In genomic region chr5:119465640-119466039, GRCh38 we compare ENCODE assay signal across 37 cellular contexts. TPM values are rescaled to one million over a fixed set of nuclear protein-coding genes. Genes with fewer than 3 reads are reported as not detected.
DNase-seq lines count a peak whose midpoint lies in the region; ATAC-seq, FAIRE-seq and TF ChIP-seq lines count a peak whose summit lies in the region.
"Had no signal": no experiment of that assay in that cellular context is flagged by ENCODE, and none has a peak within 500 bp of the region (broad histone marks: within the 10 kb centered on the region; RNA-seq: fewer than 3 reads in every experiment).

No MANE protein-coding gene starts in this region.

- no peaks in the 10 kb centered on the region for H3K27me3 Mint-ChIP-seq in GM23338 (ENCODE audit: insufficient read depth, low read depth, poor library complexity)
- H3K27me3 Mint-ChIP-seq: B cell; CD4-positive, alpha-beta memory T cell; CD4-positive, alpha-beta T cell; CD4-positive, CD25-positive, alpha-beta regulatory T cell; CD8-positive, alpha-beta memory T cell had no signal

- H3K9me3 Mint-ChIP-seq in GM23338: peaks cover 24% of the 10 kb centered on the region

- H3K4me3 ChIP-seq in liver (ENCODE audit: low read depth in 1 of 3, low read length in 3 of 3) (no peak overlapping the region), HepG2 (replicated peaks in 1 of 3; ENCODE audit: insufficient read depth in 1 of 3, low read depth in 2 of 3, low read length in 3 of 3) (no peak overlapping the region), GM23338 (no peak overlapping the region), right lobe of liver (no peak overlapping the region)
- H3K4me3 ChIP-seq: A549; BLaER1; BLaER1 treated with 17β-estradiol and CSF1 and Interleukin-3, amounts not matched to agents 10 nM and 100 nM had no signal

- CTCF ChIA-PET in HepG2 (lab: Yijun Ruan, JAX; ENCODE audit: low intra/inter-chr PET ratio, low total read pairs): no interaction called here

- H2AFZ ChIP-seq in HepG2 (ENCODE audit: low read length): no peak overlapping the region
- no peak overlapping the region for H2AFZ ChIP-seq in GM23338

- no peak for TF ChIP-seq CTCF in liver (IDR thresholded peaks at IDR 0.05; ENCODE audit: low read depth, low read length, missing input control)
- no peak for TF ChIP-seq CTCF in HepG2 (CRISPR knock-in tag; IDR thresholded peaks at IDR 0.05)
- TF ChIP-seq CTCF in GM23338 (conservative IDR thresholded peaks at IDR 0.05; ENCODE audit: low read depth in 2 of 2): no peak
- no peak for TF ChIP-seq CTCF in right lobe of liver (IDR thresholded peaks at IDR 0.05)

- H4K20me1 ChIP-seq in HepG2 (ENCODE audit: insufficient read depth, low read length) (peaks cover 4% of the 10 kb centered on the region; the same call in 1 of the 2 replicates), GM23338 (replicated peaks; ENCODE audit: insufficient read depth) (peaks cover 28% of the 10 kb centered on the region; the same call in 1 of the 2 replicates)

- POLR2A ChIA-PET in HepG2 (lab: Yijun Ruan, JAX): no interaction called here

- no peak overlapping the region for H3K4me3 Mint-ChIP-seq in GM23338
- H3K4me3 Mint-ChIP-seq: B cell; CD14-positive monocyte; CD4-positive, alpha-beta T cell; CD4-positive, CD25-positive, alpha-beta regulatory T cell; CD8-positive, alpha-beta memory T cell; CD8-positive, alpha-beta T cell had no signal

- BruUV-seq in HepG2 (replicated peaks; lab: Mats Ljungman, UMichigan): no TSS peak

- H3K4me2 ChIP-seq in HepG2 (ENCODE audit: low read depth, low read length): no peak overlapping the region
- 0 out of 2 replicates have a peak overlapping the region, but pooled peaks have one; percentile 9 for H3K4me2 ChIP-seq in GM23338
- H3K4me2 ChIP-seq: A549, BLaER1 had no signal

- no peak for TF ChIP-seq RAD21 in liver (IDR thresholded peaks at IDR 0.05)
- TF ChIP-seq RAD21 in HepG2 (CRISPR knock-in tag; IDR thresholded peaks at IDR 0.05): no peak

- peaks cover 67% of the 10 kb centered on the region for H3K36me3 Mint-ChIP-seq in GM23338 (ENCODE audit: low read depth)

- ATAC-seq in HepG2: no peak
- ATAC-seq in GM23338: no peak
- peak; percentile 58 for ATAC-seq in left lobe of liver
- peak in 3 of 4 donors; percentile 23 to 51 (median 50) for ATAC-seq in right lobe of liver
- ATAC-seq: A549; CD8-positive, alpha-beta T cell had no signal

- in situ Hi-C loops in HepG2 (cut with HindIII; ENCODE audit: extremely low pct_ligation_motif_present, low pct_unique_long_range_greater_than_20kb): loop anchor here (25.0 kb wide), 1 partner anchor 272 kb away; no protein-coding TSS in a partner anchor

- H3K4me1 ChIP-seq in liver (ENCODE audit: control insufficient read depth in 4 of 4, insufficient read depth in 4 of 4, low read length in 3 of 4) (peaks cover 2 to 31% (median 7%) of the 10 kb centered on the region in 4 donors), HepG2 (ENCODE audit: insufficient read depth, low read length) (peaks cover 24% of the 10 kb centered on the region), GM23338 (ENCODE audit: insufficient read depth) (peaks cover 36% of the 10 kb centered on the region), right lobe of liver (peaks cover 0 to 30% (median 0%) of the 10 kb centered on the region in 4 donors)
- H3K4me1 ChIP-seq: A549, BE2C, Caco-2 had no signal

- H3K9me3 ChIP-seq in liver (ENCODE audit: control insufficient read depth in 4 of 4, low read length in 3 of 4) (peaks cover 0 to 11% (median 1%) of the 10 kb centered on the region in 4 donors), HepG2 (ENCODE audit: low read length) (peaks cover 10% of the 10 kb centered on the region), right lobe of liver (peaks cover 0 to 8% (median 0%) of the 10 kb centered on the region in 4 donors)
- H3K9me3 ChIP-seq: BE2C had no signal

- H3K9me2 ChIP-seq in GM23338 (ENCODE audit: insufficient read depth): no peaks in the 10 kb centered on the region

- H3K27ac Mint-ChIP-seq in GM23338: no peak overlapping the region
- H3K27ac Mint-ChIP-seq: B cell; CD14-positive monocyte; CD4-positive, alpha-beta memory T cell; CD4-positive, alpha-beta T cell; CD4-positive, CD25-positive, alpha-beta regulatory T cell; CD8-positive, alpha-beta memory T cell; CD8-positive, alpha-beta T cell had no signal

- H3K27ac ChIP-seq in liver (ENCODE audit: low read depth in 1 of 2, low read length in 2 of 2) (no peak overlapping the region), HepG2 (ENCODE audit: extremely low read length, insufficient read depth, low read length) (no peak overlapping the region), GM23338 (ENCODE audit: low read depth) (no peak overlapping the region), right lobe of liver (no peak overlapping the region)
- H3K27ac ChIP-seq: 22Rv1; A549; BLaER1; BLaER1 treated with 17β-estradiol and CSF1 and Interleukin-3, amounts not matched to agents 10 nM and 100 nM; C4-2B had no signal

- TF ChIP-seq EP300 in HepG2 (IDR thresholded peaks at IDR 0.05; ENCODE audit: low read depth in 2 of 2, low read length in 2 of 2): no peak
- no peak for TF ChIP-seq EP300 in HepG2 (CRISPR knock-in tag; IDR thresholded peaks at IDR 0.05; ENCODE audit: borderline replicate concordance)

- H3K36me3 ChIP-seq in liver (ENCODE audit: control insufficient read depth in 4 of 4, insufficient read depth in 3 of 4, low read depth in 1 of 4, low read length in 3 of 4) (peaks cover 0 to 22% (median 3%) of the 10 kb centered on the region in 4 donors), HepG2 (replicated peaks in 1 of 2; ENCODE audit: control insufficient read depth in 1 of 2, insufficient read depth in 2 of 2, low read length in 2 of 2) (peaks cover 1 to 15% of the 10 kb centered on the region in 2 experiments; a peak in 2 of 5 replicates), GM23338 (ENCODE audit: insufficient read depth) (peaks cover 5% of the 10 kb centered on the region; the same call in 1 of the 2 replicates), right lobe of liver (peaks cover 0 to 5% (median under 1%) of the 10 kb centered on the region in 4 donors)
- H3K36me3 ChIP-seq: BE2C had no signal

- intact Hi-C loops in HepG2 (cut with micrococcal nuclease; ENCODE audit: unreplicated experiment): no loop called here
- intact Hi-C loops in right lobe of liver (cut with DNase I): no loop called here

- DNase-seq in HepG2 (ENCODE audit: low spot score) (no peak), GM23338 (ENCODE audit: low spot score) (no peak), left lobe of liver (ENCODE audit: low spot score) (no peak), right lobe of liver (no peak), NCI-H1694 (lab: John Stamatoyannopoulos, UW) (no peak)
- no peak for DNase-seq in activated CD4-positive, alpha-beta T cell treated with anti-CD3 and anti-CD28 coated beads, Interleukin-2, amount 50 U/mL, for 4 hours
- no peak for DNase-seq in stimulated activated CD4-positive, alpha-beta T cell treated with anti-CD3 and anti-CD28 coated beads, Interleukin-12 subunit alpha, Interleukin-12 subunit beta, amount 100 ng/mL, for 4 hours
- DNase-seq: 8988T; ACHN; AML-193; BE2C; C1 segment of cervical spinal cord; Caco-2; Calu3; CD4-positive, alpha-beta memory T cell; CD4-positive, alpha-beta T cell; CD4-positive, CD25-positive, alpha-beta regulatory T cell; CD8-positive, alpha-beta memory T cell; CD8-positive, alpha-beta T cell; COR-L47; DMS 273 treated with DMSO at 0.1 percent for 48 hours; DMS153; DMS53; DMS79; DMS79 treated with DMSO at 0.1 percent for 48 hours; DND-41; EL had no signal

- H3K79me2 ChIP-seq in HepG2 (ENCODE audit: insufficient read depth, low read length) (peaks cover 82% of the 10 kb centered on the region), GM23338 (replicated peaks; ENCODE audit: insufficient read depth) (peaks cover 95% of the 10 kb centered on the region)

- peaks cover 38% of the 10 kb centered on the region for H3K4me1 Mint-ChIP-seq in GM23338

- 53% methylated on average over 1 of the region's 1 CpG for WGBS in liver
- 100% methylated on average over 1 of the region's 1 CpG for WGBS in HepG2 (ENCODE audit: low lambda C conversion rate)
- 60% methylated on average over 1 of the region's 1 CpG for WGBS in right lobe of liver (ENCODE audit: insufficient coverage, low coverage, low lambda C conversion rate, missing lambda C conversion rate)

- H3K9ac ChIP-seq in liver (ENCODE audit: low read depth in 1 of 2, low read length in 2 of 2) (no peak overlapping the region), HepG2 (ENCODE audit: insufficient read depth, low read depth, low read length) (no peak overlapping the region)
- H3K9ac ChIP-seq: BLaER1; BLaER1 treated with 17β-estradiol and CSF1 and Interleukin-3, amounts not matched to agents 10 nM and 100 nM had no signal

- TF ChIP-seq POLR2A in HepG2 (IDR thresholded peaks at IDR 0.05; ENCODE audit: insufficient read depth in 1 of 2, low read depth in 2 of 2, low read length in 2 of 2) (no peak), right lobe of liver (IDR thresholded peaks at IDR 0.05) (no peak)

- no peak for FAIRE-seq in HepG2 (lab: Jason Lieb, UNC)
- FAIRE-seq: A204.1, A549, D721Med had no signal

- no peaks in the 10 kb centered on the region for H3K27me3 ChIP-seq in liver (ENCODE audit: control insufficient read depth in 4 of 4, insufficient read depth in 4 of 4, low read length in 3 of 4)
- H3K27me3 ChIP-seq in HepG2 (ENCODE audit: control insufficient read depth in 1 of 2, insufficient read depth in 2 of 2, low read length in 2 of 2): no peaks in the 10 kb centered on the region
- no peaks in the 10 kb centered on the region for H3K27me3 ChIP-seq in GM23338 (ENCODE audit: insufficient read depth)
- H3K27me3 ChIP-seq in right lobe of liver: no peaks in the 10 kb centered on the region
- H3K27me3 ChIP-seq: BE2C; BLaER1; BLaER1 treated with 17β-estradiol and CSF1 and Interleukin-3, amounts not matched to agents 10 nM and 100 nM had no signal

- H3F3A ChIP-seq in GM23338 (replicated peaks; ENCODE audit: low read depth): no peaks in the 10 kb centered on the region

RNA-seq across cellular contexts. Expression of gene HSD17B4, which starts 13.3 kb away (rescaled TPM):
- total RNA-seq in liver (100 to 1,000 TPM; 299 to 699 TPM), HepG2 (2016; rRNA removed; fragmentation: Illumina TruSeq; extraction: Trizol) (399 and 508 TPM in 2 replicates), left lobe of liver (664 TPM), right lobe of liver (100 to 1,000 TPM; 380 to 571 (median 473) TPM)
- polyA plus RNA-seq in liver (100 to 1,000 TPM; 378 to 407 TPM), HepG2 (2011; rRNA removed) (163 and 178 TPM in 2 replicates), GM23338 (2016; fragmentation: Nextera tagmentation; extraction: Ambion mirVana) (328 and 332 TPM in 2 replicates)
- total RNA-seq in HepG2 (2016; cell fraction: cytosol; rRNA removed; fragmentation: Illumina TruSeq; extraction: Trizol; ENCODE audit: low read depth): 60.7 and 79.3 TPM in 2 replicates
- total RNA-seq in HepG2 (2016; cell fraction: insoluble cytoplasmic fraction; rRNA removed; fragmentation: Illumina TruSeq; extraction: Trizol): 397 and 512 TPM in 2 replicates
- total RNA-seq in HepG2 (2016; cell fraction: membrane; rRNA removed; fragmentation: Illumina TruSeq; extraction: Trizol): 102 and 119 TPM in 2 replicates
- total RNA-seq in HepG2 (2016; cell fraction: nucleus; rRNA removed; fragmentation: Illumina TruSeq; extraction: Trizol): 218 and 251 TPM in 2 replicates
- polyA plus RNA-seq in HepG2 (2011; cell fraction: cytosol; rRNA removed): 98.0 and 194 TPM in 2 replicates
- polyA plus RNA-seq in HepG2 (2011; cell fraction: nucleus; rRNA removed): 119 and 175 TPM in 2 replicates
- 153 and 212 TPM in 2 replicates for polyA plus RNA-seq in HepG2 (2012)
- 35.4 and 40.3 TPM in 2 replicates for polyA plus RNA-seq in HepG2 (2016; cell fraction: cytosol; fragmentation: Illumina TruSeq; extraction: Trizol; ENCODE audit: low read depth)
- polyA plus RNA-seq in HepG2 (2016; cell fraction: insoluble cytoplasmic fraction; fragmentation: Illumina TruSeq; extraction: Trizol; ENCODE audit: low read depth): 332 and 336 TPM in 2 replicates
- polyA plus RNA-seq in HepG2 (2016; cell fraction: membrane; fragmentation: Illumina TruSeq; extraction: Trizol; ENCODE audit: low read depth): 57.1 and 67.7 TPM in 2 replicates
- 221 and 269 TPM in 2 replicates for polyA plus RNA-seq in HepG2 (2016; cell fraction: nucleus; fragmentation: Illumina TruSeq; extraction: Trizol; ENCODE audit: insufficient read depth, low read depth)
- 271 and 288 TPM in 2 replicates for polyA minus RNA-seq in HepG2 (2011; rRNA and poly(A)+ RNA removed; ENCODE audit: low replicate concordance)
- polyA minus RNA-seq in HepG2 (2011; cell fraction: cytosol; rRNA and poly(A)+ RNA removed): 117 and 147 TPM in 2 replicates
- polyA minus RNA-seq in HepG2 (2011; cell fraction: nucleus; rRNA and poly(A)+ RNA removed): 131 and 184 TPM in 2 replicates
- total RNA-seq in GM23338 (2014; rRNA removed; shearing (Covaris generic)): 277 and 326 TPM in 2 replicates

Comparison
In these comparisons a context has a peak if more than half of its experiments do, and no peak if none do; other contexts are left out.
1. ATAC-seq: peak in left lobe of liver (single experiment) and right lobe of liver (3 of 4); none in HepG2 (single experiment) and GM23338 (single experiment).